In the genomic region with DNA sequence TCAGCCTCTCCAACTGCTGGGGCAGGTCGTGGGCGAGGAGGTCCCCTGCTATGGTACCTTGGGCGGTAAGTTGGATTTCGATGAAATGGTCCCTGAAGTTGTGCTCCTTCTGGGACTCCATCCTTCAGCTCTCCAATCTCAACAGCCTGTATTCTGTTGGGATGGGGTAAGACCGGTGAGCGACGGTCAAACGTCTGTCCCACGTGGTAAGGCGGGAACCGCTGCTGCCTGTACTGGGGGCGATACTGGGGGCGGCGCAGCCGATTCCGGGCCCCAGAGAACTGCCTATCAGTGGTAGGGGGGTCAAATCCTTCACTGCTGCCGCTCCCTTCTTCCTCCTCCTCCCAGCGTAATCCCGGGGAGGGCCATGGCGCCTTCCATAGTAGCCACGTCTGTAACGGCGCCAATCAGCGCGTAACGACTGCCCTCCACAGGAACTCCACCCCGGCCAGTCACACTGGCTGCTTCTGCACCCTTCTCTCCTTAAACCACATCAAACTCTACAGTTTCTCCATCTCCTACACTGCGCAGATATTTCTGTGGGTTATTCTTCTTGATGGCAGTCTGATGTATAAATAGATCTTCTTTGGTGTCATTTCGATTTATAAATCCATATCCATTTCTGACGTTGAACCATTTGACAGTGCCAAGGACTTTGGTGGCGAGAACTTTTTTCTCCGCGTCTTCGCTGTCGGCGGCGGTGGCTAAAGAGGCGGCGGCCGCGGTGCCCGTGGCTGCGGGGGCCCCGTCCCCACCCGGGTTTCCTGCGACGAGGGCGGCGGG, we compare ENCODE assay signal across 9 cellular contexts. TPM values are rescaled to one million over a fixed set of nuclear protein-coding genes. Genes with fewer than 3 reads are reported as not detected.
A peak's percentile ranks its signal among the peaks of the same experiment; 100 is the strongest.
DNase-seq lines count a peak whose midpoint lies in the region; ATAC-seq and TF ChIP-seq lines count a peak whose summit lies in the region.
"Had no signal": no experiment of that assay in that cellular context is flagged by ENCODE, and none has a peak within 500 bp of the region (broad histone marks: within the 10 kb centered on the region; RNA-seq: fewer than 3 reads in every experiment).

No MANE protein-coding gene starts in this region.

- DNase-seq in activated CD4-positive, alpha-beta T cell treated with anti-CD3 and anti-CD28 coated beads for 36 hours: peak; percentile 25
- DNase-seq in activated CD4-positive, alpha-beta T cell treated with anti-CD3 and anti-CD28 coated beads for 1 hour: no peak
- DNase-seq in body of pancreas: peak in 3 of 4 donors; percentile 15 to 46 (median 26)
- DNase-seq in left lung: peak; percentile 52 to 85
- no peak for DNase-seq in central memory CD4-positive, alpha-beta T cell
- DNase-seq in NCI-H226: no peak
- DNase-seq: AML-193 had no signal

- ATAC-seq in activated CD4-positive, alpha-beta T cell treated with anti-CD3 and anti-CD28 coated beads for 36 hours: peak; percentile 58
- ATAC-seq in body of pancreas: no peak
- peak; percentile 99 for ATAC-seq in left lung
- no peak for ATAC-seq in HG03442 (IDR thresholded peaks at IDR 0.05; ENCODE audit: unreplicated experiment)

- TF ChIP-seq POLR2A in body of pancreas (IDR thresholded peaks at IDR 0.05): no peak

- H3K4me1 ChIP-seq in body of pancreas (peaks cover 10% of the 10 kb centered on the region), left lung (peaks cover 0 to 10% of the 10 kb centered on the region in 2 donors)

- TF ChIP-seq CTCF in body of pancreas (IDR thresholded peaks at IDR 0.05) (no peak), left lung (IDR thresholded peaks at IDR 0.05) (no peak)

- H3K9me3 Mint-ChIP-seq in activated CD4-positive, alpha-beta T cell treated with anti-CD3 and anti-CD28 coated beads for 36 hours (ENCODE audit: low read depth): peaks cover 11% of the 10 kb centered on the region
- peaks cover 6% of the 10 kb centered on the region for H3K9me3 Mint-ChIP-seq in stimulated activated naive CD8-positive, alpha-beta T cell treated with anti-CD3 and anti-CD28 coated beads, Interleukin-15, Interleukin-2, amounts not matched to agents 100 ng/mL and 50 ng/mL, for 24 hours

- intact Hi-C loops in activated CD4-positive, alpha-beta T cell treated with anti-CD3 and anti-CD28 coated beads for 36 hours (cut with DNase I, micrococcal nuclease): no loop called here
- intact Hi-C loops in body of pancreas (cut with DNase I): no loop called here
- intact Hi-C loops in left lung (cut with DNase I): no loop called here

- H3K27ac ChIP-seq in body of pancreas (no peak overlapping the region), left lung (no peak overlapping the region)

- CTCF ChIA-PET in activated CD4-positive, alpha-beta T cell treated with anti-CD3 and anti-CD28 coated beads for 36 hours (lab: Charles Lee): interaction anchor here (0.8 kb wide), 1 partner anchor 113 kb away, joined by 3 read pairs; no protein-coding TSS in a partner anchor

- H3K27ac Mint-ChIP-seq in activated CD4-positive, alpha-beta T cell treated with anti-CD3 and anti-CD28 coated beads for 36 hours: no peak overlapping the region
- no peak overlapping the region for H3K27ac Mint-ChIP-seq in stimulated activated naive CD8-positive, alpha-beta T cell treated with anti-CD3 and anti-CD28 coated beads, Interleukin-15, Interleukin-2, amounts not matched to agents 100 ng/mL and 50 ng/mL, for 24 hours

- POLR2A ChIA-PET in activated CD4-positive, alpha-beta T cell treated with anti-CD3 and anti-CD28 coated beads for 36 hours (lab: Charles Lee): no interaction called here

- H3K4me1 Mint-ChIP-seq in activated CD4-positive, alpha-beta T cell treated with anti-CD3 and anti-CD28 coated beads for 36 hours: peaks cover 5% of the 10 kb centered on the region
- H3K4me1 Mint-ChIP-seq in stimulated activated naive CD8-positive, alpha-beta T cell treated with anti-CD3 and anti-CD28 coated beads, Interleukin-15, Interleukin-2, amounts not matched to agents 100 ng/mL and 50 ng/mL, for 24 hours (ENCODE audit: low read depth): peaks cover 4% of the 10 kb centered on the region

- 9% methylated on average over 35 to 49 of the region's 49 CpGs for WGBS in body of pancreas, 2 donors

- H3K27me3 Mint-ChIP-seq in activated CD4-positive, alpha-beta T cell treated with anti-CD3 and anti-CD28 coated beads for 36 hours: peaks cover 37% of the 10 kb centered on the region
- peaks cover 61% of the 10 kb centered on the region for H3K27me3 Mint-ChIP-seq in stimulated activated naive CD8-positive, alpha-beta T cell treated with anti-CD3 and anti-CD28 coated beads, Interleukin-15, Interleukin-2, amounts not matched to agents 100 ng/mL and 50 ng/mL, for 24 hours

- H3K9me3 ChIP-seq in body of pancreas (no peaks in the 10 kb centered on the region), left lung (no peaks in the 10 kb centered on the region)

- H3K27me3 ChIP-seq in body of pancreas (peaks cover 0 to 18% of the 10 kb centered on the region in 2 donors), left lung (peaks cover 25 to 60% of the 10 kb centered on the region in 2 donors)

- H3K36me3 Mint-ChIP-seq in activated CD4-positive, alpha-beta T cell treated with anti-CD3 and anti-CD28 coated beads for 36 hours (ENCODE audit: low read depth): no peaks in the 10 kb centered on the region
- H3K36me3 Mint-ChIP-seq in stimulated activated naive CD8-positive, alpha-beta T cell treated with anti-CD3 and anti-CD28 coated beads, Interleukin-15, Interleukin-2, amounts not matched to agents 100 ng/mL and 50 ng/mL, for 24 hours (ENCODE audit: low read depth): peaks cover 3% of the 10 kb centered on the region

- H3K4me3 Mint-ChIP-seq in activated CD4-positive, alpha-beta T cell treated with anti-CD3 and anti-CD28 coated beads for 36 hours: peak overlapping the region; percentile 60
- H3K4me3 Mint-ChIP-seq in stimulated activated naive CD8-positive, alpha-beta T cell treated with anti-CD3 and anti-CD28 coated beads, Interleukin-15, Interleukin-2, amounts not matched to agents 100 ng/mL and 50 ng/mL, for 24 hours: peak overlapping the region; percentile 74

- H3K36me3 ChIP-seq in body of pancreas (replicated peaks in 1 of 2; ENCODE audit: insufficient read depth in 1 of 2, low read depth in 2 of 2) (no peaks in the 10 kb centered on the region), left lung (no peaks in the 10 kb centered on the region)

- H3K4me3 ChIP-seq in body of pancreas (no peak overlapping the region), left lung (peak overlapping the region; percentile 27 to 33)

RNA-seq across cellular contexts. Expression of gene AHSP, which starts 41.1 kb away (rescaled TPM):
- not detected for total RNA-seq in activated CD4-positive, alpha-beta T cell treated with anti-CD3 and anti-CD28 coated beads for 36 hours
- total RNA-seq in body of pancreas (not detected), left lung (not detected)

Comparison
In these comparisons a context has a peak if more than half of its experiments do, and no peak if none do; other contexts are left out.
1. DNase-seq: peak in activated CD4-positive, alpha-beta T cell treated with anti-CD3 and anti-CD28 coated beads for 36 hours (single experiment), body of pancreas (3 of 4) and left lung (2 of 2); none in activated CD4-positive, alpha-beta T cell treated with anti-CD3 and anti-CD28 coated beads for 1 hour (single experiment), central memory CD4-positive, alpha-beta T cell (single experiment) and NCI-H226 (single experiment).
2. ATAC-seq: peak in activated CD4-positive, alpha-beta T cell treated with anti-CD3 and anti-CD28 coated beads for 36 hours (single experiment) and left lung (single experiment); none in body of pancreas (single experiment) and HG03442 (single experiment).
3. H3K4me3 ChIP-seq: peak in left lung (2 of 2); none in body of pancreas (0 of 2).